Comparison of ENCODE assay signal across 1 cellular context in genomic region chr1:33126411-33127000, GRCh38.
TF ChIP-seq lines count a peak whose summit lies in the region.

No MANE protein-coding gene starts in this region.

TF ChIP-seq in HepG2, 621 proteins besides CTCF, POLR2A, EP300 and RAD21 (continued from another document):
- TF ChIP-seq ZNF136 (CRISPR knock-in tag; IDR thresholded peaks at IDR 0.05; ENCODE audit: low read depth) (no peak), CCAR2 (optimal IDR thresholded peaks at IDR 0.05; ENCODE audit: low read depth, low read length) (no peak), ZNF276 (CRISPR knock-in tag; IDR thresholded peaks at IDR 0.05; ENCODE audit: low read depth) (no peak), ZSCAN29 (CRISPR knock-in tag; conservative IDR thresholded peaks at IDR 0.05) (no peak), SOX13 (IDR thresholded peaks at IDR 0.05) (no peak), SOX13 (CRISPR knock-in tag; conservative IDR thresholded peaks at IDR 0.05 in 1 of 2, IDR thresholded peaks at IDR 0.05 in 1 of 2) (no peak), ELF4 (CRISPR knock-in tag; IDR thresholded peaks at IDR 0.05; ENCODE audit: borderline replicate concordance) (no peak), NCOA2 (CRISPR knock-in tag; IDR thresholded peaks at IDR 0.05) (no peak), ZNF34 (CRISPR knock-in tag; IDR thresholded peaks at IDR 0.05; ENCODE audit: borderline replicate concordance) (0 out of 2 replicates have a peak, but pooled peaks have one; percentile 17), ATAD3A (CRISPR knock-in tag; IDR thresholded peaks at IDR 0.05) (no peak), ARID2 (CRISPR knock-in tag; IDR thresholded peaks at IDR 0.05; ENCODE audit: borderline replicate concordance) (0 out of 2 replicates have a peak, but pooled peaks have one; percentile 9), CEBPG (CRISPR knock-in tag; IDR thresholded peaks at IDR 0.05) (no peak), SNAPC5 (CRISPR knock-in tag; IDR thresholded peaks at IDR 0.05; ENCODE audit: borderline replicate concordance) (no peak), ZNF280D (CRISPR knock-in tag; IDR thresholded peaks at IDR 0.05) (no peak), SOX5 (CRISPR knock-in tag; IDR thresholded peaks at IDR 0.05; ENCODE audit: borderline replicate concordance) (no peak), PAF1 (CRISPR knock-in tag; IDR thresholded peaks at IDR 0.05) (no peak), ZNF790 (CRISPR knock-in tag; IDR thresholded peaks at IDR 0.05; ENCODE audit: borderline replicate concordance) (no peak), PATZ1 (CRISPR knock-in tag; IDR thresholded peaks at IDR 0.05) (no peak), ZNF30 (CRISPR knock-in tag; IDR thresholded peaks at IDR 0.05) (no peak), HNRNPH1 (optimal IDR thresholded peaks at IDR 0.05; ENCODE audit: low read depth, low read length) (no peak), IRX3 (CRISPR knock-in tag; IDR thresholded peaks at IDR 0.05; ENCODE audit: borderline replicate concordance, low read depth) (no peak), MYC (CRISPR knock-in tag; IDR thresholded peaks at IDR 0.05; ENCODE audit: borderline replicate concordance) (no peak), ZNF646 (CRISPR knock-in tag; IDR thresholded peaks at IDR 0.05) (no peak), RFXANK (CRISPR knock-in tag; IDR thresholded peaks at IDR 0.05) (no peak), CBX2 (IDR thresholded peaks at IDR 0.05; ENCODE audit: low read depth, low read length) (no peak), CBX2 (CRISPR knock-in tag; IDR thresholded peaks at IDR 0.05; ENCODE audit: low read depth) (no peak), ZNF468 (CRISPR knock-in tag; IDR thresholded peaks at IDR 0.05) (no peak), CHD4 (IDR thresholded peaks at IDR 0.05; ENCODE audit: borderline replicate concordance, low read length) (0 out of 2 replicates have a peak, but pooled peaks have one; percentile 61), SIX4 (CRISPR knock-in tag; IDR thresholded peaks at IDR 0.05) (no peak), YEATS4 (CRISPR knock-in tag; IDR thresholded peaks at IDR 0.05; ENCODE audit: borderline replicate concordance) (no peak), ZNF546 (CRISPR knock-in tag; conservative IDR thresholded peaks at IDR 0.05) (0 out of 2 replicates have a peak, but pooled peaks have one; percentile 60)
- TF ChIP-seq, protein P1, sequence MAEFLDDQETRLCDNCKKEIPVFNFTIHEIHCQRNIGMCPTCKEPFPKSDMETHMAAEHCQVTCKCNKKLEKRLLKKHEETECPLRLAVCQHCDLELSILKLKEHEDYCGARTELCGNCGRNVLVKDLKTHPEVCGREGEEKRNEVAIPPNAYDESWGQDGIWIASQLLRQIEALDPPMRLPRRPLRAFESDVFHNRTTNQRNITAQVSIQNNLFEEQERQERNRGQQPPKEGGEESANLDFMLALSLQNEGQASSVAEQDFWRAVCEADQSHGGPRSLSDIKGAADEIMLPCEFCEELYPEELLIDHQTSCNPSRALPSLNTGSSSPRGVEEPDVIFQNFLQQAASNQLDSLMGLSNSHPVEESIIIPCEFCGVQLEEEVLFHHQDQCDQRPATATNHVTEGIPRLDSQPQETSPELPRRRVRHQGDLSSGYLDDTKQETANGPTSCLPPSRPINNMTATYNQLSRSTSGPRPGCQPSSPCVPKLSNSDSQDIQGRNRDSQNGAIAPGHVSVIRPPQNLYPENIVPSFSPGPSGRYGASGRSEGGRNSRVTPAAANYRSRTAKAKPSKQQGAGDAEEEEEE (CRISPR knock-in tag; IDR thresholded peaks at IDR 0.05; ENCODE audit: borderline replicate concordance), result no peak
- TF ChIP-seq, protein P2, sequence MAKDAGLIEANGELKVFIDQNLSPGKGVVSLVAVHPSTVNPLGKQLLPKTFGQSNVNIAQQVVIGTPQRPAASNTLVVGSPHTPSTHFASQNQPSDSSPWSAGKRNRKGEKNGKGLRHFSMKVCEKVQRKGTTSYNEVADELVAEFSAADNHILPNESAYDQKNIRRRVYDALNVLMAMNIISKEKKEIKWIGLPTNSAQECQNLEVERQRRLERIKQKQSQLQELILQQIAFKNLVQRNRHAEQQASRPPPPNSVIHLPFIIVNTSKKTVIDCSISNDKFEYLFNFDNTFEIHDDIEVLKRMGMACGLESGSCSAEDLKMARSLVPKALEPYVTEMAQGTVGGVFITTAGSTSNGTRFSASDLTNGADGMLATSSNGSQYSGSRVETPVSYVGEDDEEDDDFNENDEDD (CRISPR knock-in tag; IDR thresholded peaks at IDR 0.05; ENCODE audit: borderline replicate concordance), result no peak
